In genomic region chr14:63852817-63853730, GRCh38 we compare ENCODE assay signal across 8 cellular contexts. TPM values are rescaled to one million over a fixed set of nuclear protein-coding genes. Genes with fewer than 3 reads are reported as not detected.
DNase-seq lines count a peak whose midpoint lies in the region; ATAC-seq and TF ChIP-seq lines count a peak whose summit lies in the region.

Gene SYNE2 (plus strand): TSS chr14:63853004. CDS start chr14:63909149, 56,145 bp downstream.

- H4K20me1 ChIP-seq in PC-9 (ENCODE audit: insufficient read depth) (no peaks in the 10 kb centered on the region), fibroblast of lung (ENCODE audit: control insufficient read depth, extremely low read depth, insufficient read depth, low read length) (no peaks in the 10 kb centered on the region)

- peak within 1 kb of the TSS; percentile 55 for H3K9ac ChIP-seq in fibroblast of lung (ENCODE audit: insufficient read depth, low read length)

- H3K27me3 ChIP-seq in PC-9 (ENCODE audit: insufficient read depth, low read depth) (no peaks in the 10 kb centered on the region), fibroblast of lung (ENCODE audit: control insufficient read depth, insufficient read depth, low read length) (no peaks in the 10 kb centered on the region)

- peaks cover 20 to 40% (median 38%) of the 10 kb centered on the region in 4 donors for H3K4me1 Mint-ChIP-seq in naive thymus-derived CD8-positive, alpha-beta T cell

- H3K4me3 ChIP-seq in PC-9 (peak within 1 kb of the TSS; percentile 72), fibroblast of lung (replicated peaks in 1 of 4; ENCODE audit: control extremely low read depth in 1 of 4, insufficient read depth in 1 of 4, low read depth in 3 of 4, low read length in 4 of 4) (peak within 1 kb of the TSS; percentile 32 to 81 (median 52))

- POLR2A ChIA-PET in PC-9 (lab: Charles Lee; ENCODE audit: unreplicated experiment): interaction anchor here (0.6 kb wide), 2 partner anchors 14 to 56 kb away, joined by 3 read pairs; no protein-coding TSS in a partner anchor
- POLR2A ChIA-PET in naive thymus-derived CD8-positive, alpha-beta T cell (lab: Charles Lee): interaction anchor here (0.6 to 4.0 kb wide), 11 partner anchors 12 to 211 kb away, joined by 3 to 35 read pairs (median 4); partner anchors contain the start of gene WDR89

- H3K4me1 ChIP-seq in PC-9 (replicated peaks; ENCODE audit: insufficient read depth) (peaks cover 23% of the 10 kb centered on the region), fibroblast of lung (ENCODE audit: control insufficient read depth, extremely low read depth, insufficient read depth, low read length) (no peaks in the 10 kb centered on the region)

- H3K4me2 ChIP-seq in PC-9: peak within 1 kb of the TSS; percentile 99
- H3K4me2 ChIP-seq in fibroblast of lung (ENCODE audit: extremely low read depth, insufficient read depth, low read length): peak within 1 kb of the TSS; percentile 75

- TF ChIP-seq CTCF in PC-9 (conservative IDR thresholded peaks at IDR 0.05) (no peak), fibroblast of lung (conservative IDR thresholded peaks at IDR 0.05 in 1 of 2, IDR thresholded peaks at IDR 0.05 in 1 of 2; ENCODE audit: low read depth in 1 of 2, low read length in 2 of 2) (no peak)

- 0 out of 2 replicates have a peak, but pooled peaks cover 4% of the 10 kb centered on the region for H3F3A ChIP-seq in PC-9 (ENCODE audit: insufficient read depth, low read depth)

- BruUV-seq in PC-9 (replicated peaks; lab: Mats Ljungman, UMichigan): no TSS peak

- H3K79me2 ChIP-seq in PC-9 (ENCODE audit: low read depth): peaks cover 39% of the 10 kb centered on the region
- H3K79me2 ChIP-seq in fibroblast of lung (ENCODE audit: control insufficient read depth, insufficient read depth, low read length): no peaks in the 10 kb centered on the region

- peaks cover 0 to 3% (median 0%) of the 10 kb centered on the region in 9 donors for H3K9me3 Mint-ChIP-seq in naive thymus-derived CD8-positive, alpha-beta T cell

- ATAC-seq in GM19395 (IDR thresholded peaks at IDR 0.05; ENCODE audit: unreplicated experiment) (peak; percentile 79), HG03558 (IDR thresholded peaks at IDR 0.05; ENCODE audit: extremely low read depth, unreplicated experiment) (peak; percentile 49)
- peak; percentile 80 to 84 for ATAC-seq in naive thymus-derived CD8-positive, alpha-beta T cell

- peak within 1 kb of the TSS; percentile 86 to 97 (median 95) for H3K27ac Mint-ChIP-seq in naive thymus-derived CD8-positive, alpha-beta T cell

- intact Hi-C loops in PC-9 (cut with micrococcal nuclease; ENCODE audit: unreplicated experiment): loop anchor here (1.0 to 10.0 kb wide), 5 partner anchors 11 to 208 kb away; partner anchors contain the start of gene WDR89

- H3K36me3 ChIP-seq in PC-9 (ENCODE audit: low read depth) (no peaks in the 10 kb centered on the region), fibroblast of lung (ENCODE audit: control insufficient read depth, insufficient read depth, low read length) (no peaks in the 10 kb centered on the region)

- no peaks in the 10 kb centered on the region for H3K9me2 ChIP-seq in PC-9 (ENCODE audit: insufficient read depth)

- peak within 1 kb of the TSS; percentile 93 to 99 (median 96) for H3K4me3 Mint-ChIP-seq in naive thymus-derived CD8-positive, alpha-beta T cell

- H3K9me3 ChIP-seq in PC-9 (ENCODE audit: insufficient read depth, low read depth): no peaks in the 10 kb centered on the region
- H3K9me3 ChIP-seq in fibroblast of lung (ENCODE audit: control insufficient read depth, insufficient read depth, low read depth, low read length): no peaks in the 10 kb centered on the region

- peak; percentile 94 for DNase-seq in COLO668 (lab: John Stamatoyannopoulos, UW; ENCODE audit: unreplicated experiment)
- DNase-seq in PC-9: peak; percentile 52 to 87
- peak; percentile 74 for DNase-seq in activated T-helper 1 cell treated with Interleukin-2 at 50 U/mL for 16 hours (ENCODE audit: low read depth)
- peak; percentile 67 to 74 for DNase-seq in fibroblast of lung (ENCODE audit: low read depth in 2 of 2)
- peak; percentile 65 to 85 (median 80) for DNase-seq in naive thymus-derived CD8-positive, alpha-beta T cell
- peak; percentile 79 for DNase-seq in stimulated activated naive CD4-positive, alpha-beta T cell treated with Interleukin-2 at 50 U/mL for 16 hours (lab: John Stamatoyannopoulos, UW)

- H3K27ac ChIP-seq in PC-9: no peak within 1 kb of the TSS
- H3K27ac ChIP-seq in fibroblast of lung (ENCODE audit: insufficient read depth, low read length): no peak within 1 kb of the TSS

- H3K36me3 Mint-ChIP-seq in naive thymus-derived CD8-positive, alpha-beta T cell: no peaks in the 10 kb centered on the region

- no peaks in the 10 kb centered on the region for H3K27me3 Mint-ChIP-seq in naive thymus-derived CD8-positive, alpha-beta T cell

- H2AFZ ChIP-seq in PC-9: peak within 1 kb of the TSS; percentile 89
- peak within 1 kb of the TSS; percentile 45 for H2AFZ ChIP-seq in fibroblast of lung (ENCODE audit: low read length)

- CTCF ChIA-PET in PC-9 (lab: Charles Lee): no interaction called here

RNA-seq across cellular contexts. Expression of gene SYNE2, which starts in this region (rescaled TPM):
- total RNA-seq in PC-9 (2021) (90.3 and 94.2 TPM in 2 replicates), fibroblast of lung (10.3 and 15.4 TPM in 2 replicates)
- 3.1 and 6.5 TPM in 2 replicates for polyA plus RNA-seq in fibroblast of lung
- polyA plus RNA-seq in fibroblast of lung (2012): 3.0 and 5.9 TPM in 2 replicates
- 19.4 and 24.2 TPM in 2 replicates for polyA minus RNA-seq in fibroblast of lung (ENCODE audit: low replicate concordance)
- 100 to 1,000 TPM; 113 to 116 TPM for total RNA-seq in naive thymus-derived CD8-positive, alpha-beta T cell
- polyA plus RNA-seq in naive thymus-derived CD8-positive, alpha-beta T cell: 10 to 100 TPM; 15.7 to 25.9 (median 16.1) TPM
